Comparison of ENCODE assay signal across 18 cellular contexts in the genomic region with DNA sequence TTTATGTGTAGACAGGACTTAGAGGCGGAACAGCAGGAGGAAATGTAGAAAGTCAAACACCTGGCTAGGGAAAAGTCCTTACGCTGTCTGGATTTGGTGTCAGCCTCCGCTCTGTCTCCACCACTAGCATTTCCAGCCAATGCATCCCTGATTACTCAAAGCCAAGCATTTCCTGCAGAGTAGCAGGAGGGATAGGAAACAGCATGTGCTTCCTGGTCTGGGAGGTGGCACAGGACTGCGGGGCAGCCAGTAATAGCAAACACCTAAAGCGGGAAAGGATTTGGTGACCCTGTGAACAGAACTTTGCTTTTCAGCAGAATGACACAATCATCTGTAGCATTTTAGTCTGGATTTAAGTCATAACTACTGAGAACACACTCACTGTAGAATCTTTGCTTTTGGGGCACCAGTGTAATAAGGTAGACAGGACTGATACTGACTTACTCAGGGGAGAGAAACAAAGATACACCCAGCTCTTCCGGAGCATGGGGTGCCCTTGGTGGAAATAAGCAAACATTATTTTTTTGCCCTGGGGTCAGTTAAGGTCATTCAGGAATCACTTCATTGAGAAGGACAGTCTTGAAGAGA.
A peak's percentile ranks its signal among the peaks of the same experiment; 100 is the strongest.
DNase-seq lines count a peak whose midpoint lies in the region; ATAC-seq, FAIRE-seq and TF ChIP-seq lines count a peak whose summit lies in the region.
"Had no signal": no experiment of that assay in that cellular context is flagged by ENCODE, and none has a peak within 500 bp of the region (broad histone marks: within the 10 kb centered on the region; RNA-seq: fewer than 3 reads in every experiment).

No MANE protein-coding gene starts in this region.

- H3K9me3 Mint-ChIP-seq in activated T-helper 1 cell treated with anti-CD3 and anti-CD28 coated beads, Interleukin-12 subunit alpha, Interleukin-12 subunit beta, Interleukin-2, Interleukin-4 antibody, amounts not matched to agents 30 ng/mL and 10 ng/mL and 1 ng/mL, durations not matched to agents 14 hours and 24 hours and 36 hours, result peaks cover 38% of the 10 kb centered on the region
- H3K9me3 Mint-ChIP-seq in stimulated activated effector memory CD8-positive, alpha-beta T cell treated with anti-CD3 and anti-CD28 coated beads, Interleukin-12 subunit alpha, Interleukin-12 subunit beta, amount 100 ng/mL, for 72 hours, result peaks cover 2% of the 10 kb centered on the region

- H3K4me1 ChIP-seq in heart right ventricle (peaks cover 0 to 17% (median 0%) of the 10 kb centered on the region in 9 donors), kidney (ENCODE audit: control insufficient read depth in 1 of 2, insufficient read depth in 1 of 2, low read depth in 1 of 2, low read length in 2 of 2) (peaks cover 5 to 7% of the 10 kb centered on the region in 2 donors)

- H3K27ac ChIP-seq in heart right ventricle, result peak overlapping the region in 1 of 10 donors; percentile 43
- no peak overlapping the region for H3K27ac ChIP-seq in kidney (ENCODE audit: low read depth in 2 of 2, low read length in 2 of 2)
- H3K27ac ChIP-seq: ovary, VCaP had no signal

- peaks cover 52% of the 10 kb centered on the region for H3K4me1 Mint-ChIP-seq in activated T-helper 1 cell treated with anti-CD3 and anti-CD28 coated beads, Interleukin-12 subunit alpha, Interleukin-12 subunit beta, Interleukin-2, Interleukin-4 antibody, amounts not matched to agents 30 ng/mL and 10 ng/mL and 1 ng/mL, durations not matched to agents 14 hours and 24 hours and 36 hours (ENCODE audit: low read depth)
- H3K4me1 Mint-ChIP-seq in stimulated activated effector memory CD8-positive, alpha-beta T cell treated with anti-CD3 and anti-CD28 coated beads, Interleukin-12 subunit alpha, Interleukin-12 subunit beta, amount 100 ng/mL, for 72 hours, result peaks cover 33% of the 10 kb centered on the region

- peak in 7 of 8 donors; percentile 34 to 69 (median 61) for ATAC-seq in heart right ventricle
- no peak for ATAC-seq in Right ventricle myocardium superior (ENCODE audit: poor library complexity)
- ATAC-seq in left ventricle myocardium superior, result peak; percentile 36
- peak; percentile 97 for ATAC-seq in stimulated activated effector memory CD8-positive, alpha-beta T cell treated with anti-CD3 and anti-CD28 coated beads, Interleukin-12 subunit alpha, Interleukin-12 subunit beta, amount 100 ng/mL, for 72 hours
- ATAC-seq in GM18868 (IDR thresholded peaks at IDR 0.05; ENCODE audit: unreplicated experiment), result no peak

- no peak for FAIRE-seq in kidney (lab: Jason Lieb, UNC)

- no peak overlapping the region for H3K9ac ChIP-seq in kidney (ENCODE audit: low read length in 2 of 2)

- DNase-seq in heart right ventricle (peak in 1 of 2 donors; percentile 8), Right ventricle myocardium superior (no peak), left ventricle myocardium superior (no peak), kidney (no peak)
- DNase-seq in activated T-helper 1 cell treated with anti-CD3 and anti-CD28 coated beads, Interleukin-12 subunit alpha, Interleukin-12 subunit beta, Interleukin-2, Interleukin-4 antibody, amounts not matched to agents 30 ng/mL and 10 ng/mL and 1 ng/mL, durations not matched to agents 14 hours and 24 hours and 36 hours (ENCODE audit: low spot score), result no peak
- no peak for DNase-seq in stimulated activated effector memory CD8-positive, alpha-beta T cell treated with anti-CD3 and anti-CD28 coated beads, Interleukin-12 subunit alpha, Interleukin-12 subunit beta, amount 100 ng/mL, for 72 hours (ENCODE audit: low spot score in 2 of 2)
- DNase-seq: activated gamma-delta T cell treated with Interleukin-2 at 50 U/mL for 16 hours; anterior cingulate cortex; DND-41; foreskin fibroblast; MV-4-11; NCI-H2029 treated with DMSO at 0.1 percent for 48 hours; NCI-H526; SHP77; stimulated activated CD4-positive, alpha-beta T cell treated with anti-CD3 and anti-CD28 coated beads, Interleukin-2, amount 100 ng/mL, for 48 hours had no signal

- no peaks in the 10 kb centered on the region for H3K27me3 Mint-ChIP-seq in activated T-helper 1 cell treated with anti-CD3 and anti-CD28 coated beads, Interleukin-12 subunit alpha, Interleukin-12 subunit beta, Interleukin-2, Interleukin-4 antibody, amounts not matched to agents 30 ng/mL and 10 ng/mL and 1 ng/mL, durations not matched to agents 14 hours and 24 hours and 36 hours (ENCODE audit: insufficient read depth)

- H3K27me3 ChIP-seq in heart right ventricle, result no peaks in the 10 kb centered on the region
- H3K27me3 ChIP-seq: ovary had no signal

- peak overlapping the region; percentile 23 for H3K27ac Mint-ChIP-seq in activated T-helper 1 cell treated with anti-CD3 and anti-CD28 coated beads, Interleukin-12 subunit alpha, Interleukin-12 subunit beta, Interleukin-2, Interleukin-4 antibody, amounts not matched to agents 30 ng/mL and 10 ng/mL and 1 ng/mL, durations not matched to agents 14 hours and 24 hours and 36 hours
- peak overlapping the region; percentile 50 for H3K27ac Mint-ChIP-seq in stimulated activated effector memory CD8-positive, alpha-beta T cell treated with anti-CD3 and anti-CD28 coated beads, Interleukin-12 subunit alpha, Interleukin-12 subunit beta, amount 100 ng/mL, for 72 hours

- H3K36me3 ChIP-seq in heart right ventricle (no peaks in the 10 kb centered on the region), kidney (ENCODE audit: control insufficient read depth in 1 of 2, insufficient read depth in 2 of 2, low read length in 2 of 2) (no peaks in the 10 kb centered on the region)
- H3K36me3 ChIP-seq: ovary had no signal

- H3K9me3 ChIP-seq in heart right ventricle, result no peaks in the 10 kb centered on the region
- H3K9me3 ChIP-seq in kidney (ENCODE audit: control insufficient read depth in 1 of 2, low read length in 2 of 2), result no peaks in the 10 kb centered on the region
- H3K9me3 ChIP-seq: ovary had no signal

- H3K4me3 ChIP-seq in heart right ventricle, result no peak overlapping the region
- no peak overlapping the region for H3K4me3 ChIP-seq in kidney (ENCODE audit: low read length in 2 of 2)
- H3K4me3 ChIP-seq: ovary had no signal

- intact Hi-C loops in heart right ventricle (cut with DNase I), result no loop called here
- intact Hi-C loops in Right ventricle myocardium superior (cut with DNase I), result no loop called here
- intact Hi-C loops in activated T-helper 1 cell treated with anti-CD3 and anti-CD28 coated beads, Interleukin-12 subunit alpha, Interleukin-12 subunit beta, Interleukin-2, Interleukin-4 antibody, amounts not matched to agents 30 ng/mL and 10 ng/mL and 1 ng/mL, durations not matched to agents 14 hours and 24 hours and 36 hours (cut with micrococcal nuclease), result no loop called here
- intact Hi-C loops in left ventricle myocardium superior (cut with micrococcal nuclease), result no loop called here
- intact Hi-C loops in kidney (cut with DNase I), result no loop called here

- H3K36me3 Mint-ChIP-seq in activated T-helper 1 cell treated with anti-CD3 and anti-CD28 coated beads, Interleukin-12 subunit alpha, Interleukin-12 subunit beta, Interleukin-2, Interleukin-4 antibody, amounts not matched to agents 30 ng/mL and 10 ng/mL and 1 ng/mL, durations not matched to agents 14 hours and 24 hours and 36 hours (ENCODE audit: low read depth), result peaks cover 59% of the 10 kb centered on the region
- H3K36me3 Mint-ChIP-seq in stimulated activated effector memory CD8-positive, alpha-beta T cell treated with anti-CD3 and anti-CD28 coated beads, Interleukin-12 subunit alpha, Interleukin-12 subunit beta, amount 100 ng/mL, for 72 hours, result no peaks in the 10 kb centered on the region

- TF ChIP-seq CTCF in heart right ventricle (IDR thresholded peaks at IDR 0.05) (no peak), kidney (IDR thresholded peaks at IDR 0.05; ENCODE audit: borderline replicate concordance, extremely low read depth, insufficient read depth) (no peak)

- WGBS in heart right ventricle, 2 donors, result 60 to 61% methylated on average over 6 of the region's 6 CpGs

- no peak overlapping the region for H3K4me3 Mint-ChIP-seq in activated T-helper 1 cell treated with anti-CD3 and anti-CD28 coated beads, Interleukin-12 subunit alpha, Interleukin-12 subunit beta, Interleukin-2, Interleukin-4 antibody, amounts not matched to agents 30 ng/mL and 10 ng/mL and 1 ng/mL, durations not matched to agents 14 hours and 24 hours and 36 hours
- peak overlapping the region; percentile 16 for H3K4me3 Mint-ChIP-seq in stimulated activated effector memory CD8-positive, alpha-beta T cell treated with anti-CD3 and anti-CD28 coated beads, Interleukin-12 subunit alpha, Interleukin-12 subunit beta, amount 100 ng/mL, for 72 hours

Comparison
In these comparisons a context has a peak if more than half of its experiments do, and no peak if none do; other contexts are left out.
1. ATAC-seq: peak in heart right ventricle (7 of 8), left ventricle myocardium superior (single experiment) and stimulated activated effector memory CD8-positive, alpha-beta T cell treated with anti-CD3 and anti-CD28 coated beads, Interleukin-12 subunit alpha, Interleukin-12 subunit beta, amount 100 ng/mL, for 72 hours (single experiment); none in Right ventricle myocardium superior (single experiment) and GM18868 (single experiment).